Comparison of ENCODE assay signal across 22 cellular contexts in the genomic region with DNA sequence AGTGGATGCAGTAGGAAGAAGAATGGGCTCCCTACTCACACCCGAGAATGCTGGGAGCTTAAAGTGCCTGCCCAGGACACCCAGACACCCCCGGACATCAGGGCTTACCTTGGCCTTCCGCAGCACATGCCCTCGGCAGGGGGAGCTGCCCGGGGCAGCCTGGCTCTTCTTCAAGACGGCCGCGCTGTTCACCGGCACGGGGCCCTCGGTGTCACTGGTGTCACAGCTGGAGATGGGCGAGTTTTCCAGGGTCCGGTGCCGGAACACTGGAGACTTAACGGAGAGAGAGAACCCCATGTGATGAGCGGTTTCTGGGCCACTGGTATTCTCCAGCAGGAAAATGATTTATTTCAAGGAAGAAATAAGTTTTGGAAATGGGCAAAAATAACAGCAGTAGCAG.
DNase-seq lines count a peak whose midpoint lies in the region; ATAC-seq and TF ChIP-seq lines count a peak whose summit lies in the region.
"Had no signal": no experiment of that assay in that cellular context is flagged by ENCODE, and none has a peak within 500 bp of the region (broad histone marks: within the 10 kb centered on the region; RNA-seq: fewer than 3 reads in every experiment).

No MANE protein-coding gene starts in this region.

- no peak overlapping the region for H3K27ac ChIP-seq in right cardiac atrium (ENCODE audit: low read length)
- no peak overlapping the region for H3K27ac ChIP-seq in heart right ventricle
- no peak overlapping the region for H3K27ac ChIP-seq in suprapubic skin
- H3K27ac ChIP-seq: A549, HL-60, SJSA1 had no signal

- H3K27me3 ChIP-seq in right cardiac atrium (ENCODE audit: control insufficient read depth, insufficient read depth) (no peaks in the 10 kb centered on the region), heart right ventricle (no peaks in the 10 kb centered on the region), suprapubic skin (no peaks in the 10 kb centered on the region)
- H3K27me3 ChIP-seq: SJSA1 had no signal

- no peak overlapping the region for H3K4me3 Mint-ChIP-seq in chondrocyte (ENCODE audit: unreplicated experiment)
- H3K4me3 Mint-ChIP-seq: B cell; CD4-positive, CD25-positive, alpha-beta regulatory T cell had no signal

- WGBS in right cardiac atrium, result 91% methylated on average over 16 of the region's 16 CpGs
- 94 to 97% methylated on average over 16 of the region's 16 CpGs for WGBS in heart right ventricle, 2 donors
- WGBS in suprapubic skin, result 87% methylated on average over 12 of the region's 16 CpGs

- H3K9me3 Mint-ChIP-seq in chondrocyte (ENCODE audit: low read depth), result no peaks in the 10 kb centered on the region
- H3K9me3 Mint-ChIP-seq: CD4-positive, CD25-positive, alpha-beta regulatory T cell had no signal

- intact Hi-C loops in right cardiac atrium (cut with DNase I) (no loop called here), heart right ventricle (cut with DNase I) (no loop called here), posterior vena cava (cut with DNase I) (no loop called here)

- TF ChIP-seq POLR2A in suprapubic skin (IDR thresholded peaks at IDR 0.05), result no peak

- H3K4me3 ChIP-seq in right cardiac atrium (ENCODE audit: low read length) (no peak overlapping the region), heart right ventricle (no peak overlapping the region), suprapubic skin (no peak overlapping the region)
- H3K4me3 ChIP-seq: A549, HAP-1, SJSA1 had no signal

- H3K4me1 Mint-ChIP-seq in chondrocyte (ENCODE audit: low read depth), result peaks cover 7% of the 10 kb centered on the region
- H3K4me1 Mint-ChIP-seq: B cell had no signal

- no peaks in the 10 kb centered on the region for H3K27me3 Mint-ChIP-seq in chondrocyte (ENCODE audit: low read depth)
- H3K27me3 Mint-ChIP-seq: CD4-positive, CD25-positive, alpha-beta regulatory T cell had no signal

- H3K36me3 Mint-ChIP-seq in chondrocyte (ENCODE audit: low read depth), result peaks cover 52% of the 10 kb centered on the region

- H3K4me1 ChIP-seq in right cardiac atrium (ENCODE audit: control insufficient read depth, insufficient read depth, low read length) (no peaks in the 10 kb centered on the region), heart right ventricle (peaks cover 0 to 14% (median 0%) of the 10 kb centered on the region in 9 donors), suprapubic skin (no peaks in the 10 kb centered on the region)
- H3K4me1 ChIP-seq: A549, SJSA1 had no signal

- DNase-seq in right cardiac atrium (peak in 2 of 3 donors; percentile 37 to 44), heart right ventricle (no peak), chondrocyte (ENCODE audit: low spot score) (peak; percentile 68), posterior vena cava (ENCODE audit: low spot score) (peak; percentile 75), globus pallidus (ENCODE audit: low spot score) (no peak), suprapubic skin (ENCODE audit: low spot score in 2 of 2) (no peak)
- DNase-seq: CD4-positive, CD25-positive, alpha-beta regulatory T cell; EL; GF-D8; KG1; NCI-H1092; NCI-H1436 treated with DMSO at 0.1 percent for 48 hours; NCI-H1930; NCI-H2227 treated with DMSO at 0.1 percent for 48 hours; NCI-H510A treated with DMSO at 0.1 percent for 48 hours; NCI-H748 treated with DMSO at 0.1 percent for 48 hours had no signal

- TF ChIP-seq CTCF in heart right ventricle (IDR thresholded peaks at IDR 0.05) (no peak), chondrocyte (IDR thresholded peaks at IDR 0.05) (no peak), suprapubic skin (IDR thresholded peaks at IDR 0.05) (no peak)

- H3K36me3 ChIP-seq in heart right ventricle (peaks cover 0 to 91% (median 8%) of the 10 kb centered on the region in 9 donors), suprapubic skin (peaks cover 78% of the 10 kb centered on the region)

- H3K9me3 ChIP-seq in right cardiac atrium (ENCODE audit: control insufficient read depth, low read length) (no peaks in the 10 kb centered on the region), heart right ventricle (no peaks in the 10 kb centered on the region), suprapubic skin (no peaks in the 10 kb centered on the region)
- H3K9me3 ChIP-seq: A549, HAP-1, SJSA1 had no signal

- no peak overlapping the region for H3K27ac Mint-ChIP-seq in chondrocyte (ENCODE audit: unreplicated experiment)
- H3K27ac Mint-ChIP-seq: B cell; CD4-positive, CD25-positive, alpha-beta regulatory T cell had no signal

- ATAC-seq in right cardiac atrium (no peak), heart right ventricle (no peak), GM21390 (IDR thresholded peaks at IDR 0.05; ENCODE audit: unreplicated experiment) (no peak)
- ATAC-seq: A549 had no signal

- TF ChIP-seq EP300 in suprapubic skin (IDR thresholded peaks at IDR 0.05), result no peak

Comparison
In these comparisons a context has a peak if more than half of its experiments do, and no peak if none do; other contexts are left out.
1. DNase-seq: peak in right cardiac atrium (2 of 3), chondrocyte (single experiment) and posterior vena cava (single experiment); none in heart right ventricle (0 of 2), globus pallidus (single experiment) and suprapubic skin (0 of 2).